ENCODE assay signal across 1 cellular context in genomic region chr2:55050133-55050994, GRCh38.
A peak's percentile ranks its signal among the peaks of the same experiment; 100 is the strongest.
TF ChIP-seq lines count a peak whose summit lies in the region.

RTN4 (minus strand) TSS chr2:55050451; CDS start chr2:55050300, 151 bp downstream.

TF ChIP-seq in HepG2, 621 proteins besides CTCF, POLR2A, EP300 and RAD21 (continued from another document and continues in another):
- TF ChIP-seq ZSCAN5A (CRISPR knock-in tag; IDR thresholded peaks at IDR 0.05; ENCODE audit: borderline replicate concordance) (peak; percentile 75; the same call in 1 of the 2 replicates), SMARCE1 (IDR thresholded peaks at IDR 0.05; ENCODE audit: borderline replicate concordance) (no peak), ATF7-NPFF (CRISPR knock-in tag; IDR thresholded peaks at IDR 0.05; ENCODE audit: low read depth) (no peak), SMC3 (IDR thresholded peaks at IDR 0.05; ENCODE audit: low read length) (no peak), ZUFSP (CRISPR knock-in tag; IDR thresholded peaks at IDR 0.05; ENCODE audit: borderline replicate concordance) (no peak), KAT8 (CRISPR knock-in tag; IDR thresholded peaks at IDR 0.05) (peak; percentile 50), PHF5A (CRISPR knock-in tag; IDR thresholded peaks at IDR 0.05; ENCODE audit: low read depth, unreplicated experiment) (no peak), CSRNP2 (CRISPR knock-in tag; conservative IDR thresholded peaks at IDR 0.05; ENCODE audit: low read depth) (no peak), KDM5A (IDR thresholded peaks at IDR 0.05; ENCODE audit: borderline replicate concordance, low read length) (peak; percentile 77; the same call in 1 of the 2 replicates), ZNF3 (CRISPR knock-in tag; IDR thresholded peaks at IDR 0.05) (no peak), ZKSCAN1 (IDR thresholded peaks at IDR 0.05; ENCODE audit: low read length) (peak; percentile 89), ZNF260 (CRISPR knock-in tag; IDR thresholded peaks at IDR 0.05; ENCODE audit: borderline replicate concordance, low read depth) (no peak), SP2 (CRISPR knock-in tag; IDR thresholded peaks at IDR 0.05) (peak; percentile 99), ZNF543 (CRISPR knock-in tag; IDR thresholded peaks at IDR 0.05) (0 out of 2 replicates have a peak, but pooled peaks have one; percentile 53), KDM6A (CRISPR knock-in tag; IDR thresholded peaks at IDR 0.05; ENCODE audit: low read depth) (no peak), SAP130 (CRISPR knock-in tag; IDR thresholded peaks at IDR 0.05; ENCODE audit: low read depth) (peak; percentile 97), BCL6 (CRISPR knock-in tag; IDR thresholded peaks at IDR 0.05) (peak; percentile 48), ZNF205 (CRISPR knock-in tag; IDR thresholded peaks at IDR 0.05) (peak; percentile 47; the same call in 1 of the 2 replicates), JUN (CRISPR knock-in tag; IDR thresholded peaks at IDR 0.05) (peak; percentile 97), NR1H2 (CRISPR knock-in tag; IDR thresholded peaks at IDR 0.05; ENCODE audit: borderline replicate concordance, low read depth) (no peak), E2F5 (CRISPR knock-in tag; conservative IDR thresholded peaks at IDR 0.05) (peak; percentile 61; the same call in 1 of the 2 replicates), ZNF761 (CRISPR knock-in tag; conservative IDR thresholded peaks at IDR 0.05) (peak; percentile 78), ARID5B (CRISPR knock-in tag; IDR thresholded peaks at IDR 0.05) (peak; percentile 65), REXO4 (CRISPR knock-in tag; IDR thresholded peaks at IDR 0.05; ENCODE audit: borderline replicate concordance) (no peak), PHB2 (IDR thresholded peaks at IDR 0.05; ENCODE audit: partially characterized antibody) (no peak), JUND (CRISPR knock-in tag; IDR thresholded peaks at IDR 0.05) (peak; percentile 98), E2F2 (CRISPR knock-in tag; IDR thresholded peaks at IDR 0.05; ENCODE audit: borderline replicate concordance) (no peak), ZNF564 (CRISPR knock-in tag; IDR thresholded peaks at IDR 0.05) (peak; percentile 77), NR0B2 (CRISPR knock-in tag; IDR thresholded peaks at IDR 0.05) (no peak), ZNF549 (CRISPR knock-in tag; IDR thresholded peaks at IDR 0.05) (0 out of 2 replicates have a peak, but pooled peaks have one; percentile 38), ZNF143 (CRISPR knock-in tag; IDR thresholded peaks at IDR 0.05) (peak; percentile 66), ZNF773 (CRISPR knock-in tag; IDR thresholded peaks at IDR 0.05; ENCODE audit: borderline replicate concordance) (peak; percentile 54; the same call in 1 of the 2 replicates), ZSCAN21 (CRISPR knock-in tag; IDR thresholded peaks at IDR 0.05; ENCODE audit: borderline replicate concordance) (peak; percentile 94), ZNF337 (CRISPR knock-in tag; IDR thresholded peaks at IDR 0.05; ENCODE audit: borderline replicate concordance, low read depth) (peak; percentile 44), ZNF101 (CRISPR knock-in tag; IDR thresholded peaks at IDR 0.05; ENCODE audit: borderline replicate concordance, low read depth) (no peak), SRSF9 (IDR thresholded peaks at IDR 0.05; ENCODE audit: borderline replicate concordance, insufficient read depth, low read depth, low read length, poor library complexity, severe bottlenecking) (no peak), USF2 (IDR thresholded peaks at IDR 0.05; ENCODE audit: low read depth, low read length) (no peak), USF2 (CRISPR knock-in tag; IDR thresholded peaks at IDR 0.05; ENCODE audit: borderline replicate concordance) (no peak), ZNF780A (CRISPR knock-in tag; IDR thresholded peaks at IDR 0.05) (peak; percentile 62; the same call in 1 of the 2 replicates), KDM4B (CRISPR knock-in tag; IDR thresholded peaks at IDR 0.05) (peak; percentile 86; the same call in 1 of the 2 replicates), HCFC1 (IDR thresholded peaks at IDR 0.05; ENCODE audit: low read depth, low read length) (no peak; the same call in 1 of the 2 replicates), HOXA7 (CRISPR knock-in tag; IDR thresholded peaks at IDR 0.05) (no peak), FOXM1 (CRISPR knock-in tag; IDR thresholded peaks at IDR 0.05) (no peak), GPN1 (CRISPR knock-in tag; IDR thresholded peaks at IDR 0.05; ENCODE audit: borderline replicate concordance) (no peak), ZBTB34 (CRISPR knock-in tag; IDR thresholded peaks at IDR 0.05) (no peak), ZNF331 (CRISPR knock-in tag; IDR thresholded peaks at IDR 0.05) (peak; percentile 56; the same call in 1 of the 2 replicates), SALL2 (CRISPR knock-in tag; IDR thresholded peaks at IDR 0.05) (peak; percentile 84; the same call in 1 of the 2 replicates), ZC3H13 (CRISPR knock-in tag; IDR thresholded peaks at IDR 0.05) (no peak; the same call in 1 of the 2 replicates), SRSF4 (IDR thresholded peaks at IDR 0.05; ENCODE audit: low read depth, low read length, poor library complexity, severe bottlenecking) (no peak), TP53 (CRISPR knock-in tag; conservative IDR thresholded peaks at IDR 0.05) (0 out of 2 replicates have a peak, but pooled peaks have one; percentile 52), NFIC (IDR thresholded peaks at IDR 0.05; ENCODE audit: low read length) (no peak), FOXP4 (CRISPR knock-in tag; IDR thresholded peaks at IDR 0.05) (peak; percentile 27; the same call in 1 of the 2 replicates)
